Comparison of ENCODE assay signal across 16 cellular contexts in genomic region chr11:121041072-121041471, GRCh38. TPM values are rescaled to one million over a fixed set of nuclear protein-coding genes. Genes with fewer than 3 reads are reported as not detected.
A peak's percentile ranks its signal among the peaks of the same experiment; 100 is the strongest.
DNase-seq lines count a peak whose midpoint lies in the region; ATAC-seq, FAIRE-seq and TF ChIP-seq lines count a peak whose summit lies in the region.
"Had no signal": no experiment of that assay in that cellular context is flagged by ENCODE, and none has a peak within 500 bp of the region (broad histone marks: within the 10 kb centered on the region; RNA-seq: fewer than 3 reads in every experiment).

No MANE protein-coding gene starts in this region.

- H3K36me3 ChIP-seq in right lobe of liver, result no peaks in the 10 kb centered on the region
- peaks cover 7% of the 10 kb centered on the region for H3K36me3 ChIP-seq in upper lobe of right lung

- 69% methylated on average over 5 of the region's 5 CpGs for WGBS in right lobe of liver (ENCODE audit: insufficient coverage, low coverage, low lambda C conversion rate, missing lambda C conversion rate)

- no peaks in the 10 kb centered on the region for H3K9me3 ChIP-seq in right lobe of liver
- H3K9me3 ChIP-seq in upper lobe of right lung, result no peaks in the 10 kb centered on the region

- DNase-seq in GM12892 (ENCODE audit: insufficient read length) (no peak), right lobe of liver (no peak), upper lobe of right lung (no peak)
- DNase-seq: C1 segment of cervical spinal cord; CD4-positive, alpha-beta T cell; DMS79; KG1 had no signal

- H3K27ac ChIP-seq in VCaP (peak overlapping the region; percentile 84), right lobe of liver (peak overlapping the region in 1 of 3 donors; percentile 48), upper lobe of right lung (peak overlapping the region; percentile 68)

- H3K27me3 ChIP-seq in right lobe of liver (no peaks in the 10 kb centered on the region), upper lobe of right lung (no peaks in the 10 kb centered on the region)

- H3K4me1 ChIP-seq in right lobe of liver, result peaks cover 0 to 53% (median 11%) of the 10 kb centered on the region in 4 donors
- H3K4me1 ChIP-seq in upper lobe of right lung, result peaks cover 10% of the 10 kb centered on the region

- intact Hi-C loops in right lobe of liver (cut with DNase I), result no loop called here
- intact Hi-C loops in upper lobe of right lung (cut with DNase I), result no loop called here

- ATAC-seq in right lobe of liver (peak in 3 of 4 donors; percentile 19 to 80 (median 71)), upper lobe of right lung (peak; percentile 59), GM18870 (IDR thresholded peaks at IDR 0.05; ENCODE audit: unreplicated experiment) (no peak), HG02970 (IDR thresholded peaks at IDR 0.05; ENCODE audit: low FRiP score, unreplicated experiment) (no peak), GM18502 (IDR thresholded peaks at IDR 0.05; ENCODE audit: poor library complexity, unreplicated experiment) (no peak)
- ATAC-seq: GM12878, HCT116 had no signal

- peak; percentile 48 for FAIRE-seq in GM12892 (lab: Jason Lieb, UNC)
- FAIRE-seq: GM12878, H54 had no signal

- TF ChIP-seq CTCF in VCaP (conservative IDR thresholded peaks at IDR 0.05) (no peak), right lobe of liver (IDR thresholded peaks at IDR 0.05) (no peak), upper lobe of right lung (IDR thresholded peaks at IDR 0.05) (no peak)

- no peak for TF ChIP-seq POLR2A in GM12892 (IDR thresholded peaks at IDR 0.05; ENCODE audit: low read depth, low read length)
- no peak for TF ChIP-seq POLR2A in right lobe of liver (IDR thresholded peaks at IDR 0.05)

- H3K4me3 ChIP-seq in right lobe of liver, result no peak overlapping the region
- H3K4me3 ChIP-seq in upper lobe of right lung, result no peak overlapping the region
- H3K4me3 ChIP-seq: GM12878 had no signal

RNA-seq across cellular contexts. Expression of gene TBCEL, which starts 17.2 kb away (rescaled TPM):
- 6.8 TPM for polyA plus RNA-seq in GM12892 (2012; ENCODE audit: missing spikeins)
- total RNA-seq in right lobe of liver (10 to 100 TPM in 5 of 6 experiments, 1 to 10 TPM in 1; 9.6 to 37.9 (median 17.8) TPM), upper lobe of right lung (41.1 TPM)

RNA-seq across cellular contexts. Expression of gene TECTA, which starts 60.0 kb away (rescaled TPM):
- 0.04 TPM for polyA plus RNA-seq in GM12892 (2012; ENCODE audit: missing spikeins)
- total RNA-seq in right lobe of liver (1 to 10 TPM in 1 of 6 experiments, under 1 TPM in 5; 0.24 to 1.2 (median 0.52) TPM), upper lobe of right lung (0.87 TPM)
- total RNA-seq: HT-29 had no signal
- polyA plus RNA-seq: IgD-negative memory B cell had no signal

Comparison
In these comparisons a context has a peak if more than half of its experiments do, and no peak if none do; other contexts are left out.
1. ATAC-seq: peak in right lobe of liver (3 of 4) and upper lobe of right lung (single experiment); none in GM18870 (single experiment), HG02970 (single experiment) and GM18502 (single experiment).